In genomic region chr18:71815305-71815704, GRCh38 we compare ENCODE assay signal across 9 cellular contexts.
"Had no signal": no experiment of that assay in that cellular context is flagged by ENCODE, and none has a peak within 500 bp of the region (broad histone marks: within the 10 kb centered on the region; RNA-seq: fewer than 3 reads in every experiment).

No MANE protein-coding gene starts in this region.

- H3K4me2 ChIP-seq: KMS-11 had no signal

- H2AFZ ChIP-seq: GM23248 had no signal

- H3K27ac ChIP-seq: GM23248, KMS-11 had no signal

- H3K4me3 ChIP-seq: GM23248 had no signal

- H3K9ac ChIP-seq: GM23248, KMS-11 had no signal

- DNase-seq: GM23248, GOT3, H9, HCEC 1CT, Karpas-422, KBM-7 had no signal

- FAIRE-seq: H54, HTR-8/SVneo had no signal
